ENCODE assay signal across 9 cellular contexts in the genomic region with DNA sequence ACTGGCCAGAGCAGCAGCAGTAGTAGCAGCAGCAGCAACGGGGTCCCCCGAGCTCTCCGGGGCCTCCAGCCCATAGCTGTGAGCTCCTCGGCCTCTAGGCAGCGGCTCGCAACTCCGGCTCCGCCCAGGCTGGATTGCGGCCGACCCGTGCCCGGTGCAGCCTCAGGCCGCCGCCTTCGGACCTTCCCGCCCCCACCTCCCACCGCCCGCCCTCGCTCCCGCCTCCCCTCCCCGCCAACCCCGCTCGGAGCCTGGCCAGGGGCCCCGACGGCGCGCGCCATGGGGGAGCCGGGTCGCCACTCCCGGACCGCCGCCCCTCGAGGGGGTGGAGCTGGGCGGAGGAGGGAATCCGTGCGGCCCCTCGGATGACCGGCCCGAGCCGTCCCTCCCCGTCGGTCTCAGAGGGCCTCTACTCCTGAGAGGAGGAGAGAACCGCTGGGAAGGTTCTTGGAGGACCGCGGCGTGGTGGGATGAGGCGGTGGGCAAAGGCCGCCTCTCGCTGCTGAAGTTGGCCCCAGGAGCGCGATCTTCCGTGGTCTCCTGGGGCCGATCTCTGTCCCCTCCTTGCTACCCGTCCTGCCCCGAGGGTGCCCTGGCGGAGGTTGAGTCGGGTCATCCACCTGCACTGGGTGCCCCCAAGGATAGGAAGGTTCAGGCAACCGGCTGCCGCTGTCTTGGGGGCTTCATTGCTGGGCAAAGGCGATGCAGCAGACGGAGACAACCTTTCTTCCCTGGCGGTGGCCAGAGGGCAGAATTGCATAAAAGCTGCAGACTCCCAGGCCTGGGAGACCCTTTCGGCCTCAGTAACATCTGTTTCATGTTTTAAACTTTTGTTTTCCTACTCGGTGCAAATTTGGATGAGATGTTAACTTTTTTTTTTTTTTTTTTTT. TPM values are rescaled to one million over a fixed set of nuclear protein-coding genes. Genes with fewer than 3 reads are reported as not detected.
DNase-seq lines count a peak whose midpoint lies in the region; ATAC-seq and TF ChIP-seq lines count a peak whose summit lies in the region.
"Had no signal": no experiment of that assay in that cellular context is flagged by ENCODE, and none has a peak within 500 bp of the region (broad histone marks: within the 10 kb centered on the region; RNA-seq: fewer than 3 reads in every experiment).

Gene ADAM33, minus strand, starts transcription at position 80 of the 890 bp plus-strand sequence. Its CDS starts 6 bp downstream, at position 74.

- H3K36me3 ChIP-seq in SK-N-SH (replicated peaks in 1 of 2; ENCODE audit: control insufficient read depth in 1 of 2, insufficient read depth in 2 of 2, low read length in 1 of 2) (no peaks in the 10 kb centered on the region), muscle layer of duodenum (ENCODE audit: control insufficient read depth in 1 of 2, insufficient read depth in 2 of 2, low read length in 2 of 2) (no peaks in the 10 kb centered on the region), vagina (no peaks in the 10 kb centered on the region)

- CTCF ChIA-PET in SK-N-SH (lab: Yijun Ruan, JAX), result interaction anchor here (0.7 to 18.7 kb wide), 3 partner anchors 16 to 68 kb away, joined by 3 to 301 read pairs (median 3); partner anchors contain the start of gene SIGLEC1

- H3K27ac Mint-ChIP-seq in activated CD4-positive, alpha-beta T cell treated with anti-CD3 and anti-CD28 coated beads, Interleukin-2, amount 10 ng/mL, durations not matched to agents 24 days and 14 days, result no peak within 1 kb of the TSS

- peaks cover 15 to 20% of the 10 kb centered on the region in 2 experiments; a peak in 2 of 4 replicates for H3K4me1 ChIP-seq in SK-N-SH (ENCODE audit: control insufficient read depth in 1 of 2, insufficient read depth in 2 of 2, low read depth in 1 of 2, low read length in 1 of 2)
- H3K4me1 ChIP-seq in muscle layer of duodenum (ENCODE audit: control insufficient read depth in 1 of 2, insufficient read depth in 2 of 2, low read length in 2 of 2), result peaks cover 20 to 52% of the 10 kb centered on the region in 2 donors
- H3K4me1 ChIP-seq in vagina, result peaks cover 39% of the 10 kb centered on the region

- no peak within 1 kb of the TSS for H3K4me3 Mint-ChIP-seq in activated CD4-positive, alpha-beta T cell treated with anti-CD3 and anti-CD28 coated beads, Interleukin-2, amount 10 ng/mL, durations not matched to agents 24 days and 14 days

- H3K4me3 ChIP-seq in SK-N-SH (ENCODE audit: low read depth in 2 of 2, low read length in 1 of 2) (peak within 1 kb of the TSS in 1 of 2 experiments; percentile 33; a peak in 1 of 4 replicates), fibroblast of pulmonary artery (replicated peaks; ENCODE audit: low read depth, low read length) (peak within 1 kb of the TSS; percentile 51), muscle layer of duodenum (ENCODE audit: low read depth in 1 of 2, low read length in 2 of 2) (peak within 1 kb of the TSS; percentile 57 to 75), vagina (peak within 1 kb of the TSS; percentile 57 to 74)

- POLR2A ChIA-PET in SK-N-SH (lab: Yijun Ruan, JAX), result no interaction called here

- H3K4me1 Mint-ChIP-seq in activated CD4-positive, alpha-beta T cell treated with anti-CD3 and anti-CD28 coated beads, Interleukin-2, amount 10 ng/mL, durations not matched to agents 24 days and 14 days, result no peaks in the 10 kb centered on the region

- H2AFZ ChIP-seq in SK-N-SH (ENCODE audit: low read depth), result 0 out of 2 replicates have a peak within 1 kb of the TSS, but pooled peaks have one; percentile 29

- DNase-seq in SK-N-SH (peak; percentile 63), fibroblast of pulmonary artery (ENCODE audit: low read depth) (no peak), vagina (ENCODE audit: extremely low spot score in 2 of 2) (no peak), superior temporal gyrus (ENCODE audit: extremely low spot score) (no peak)
- DNase-seq in activated CD4-positive, alpha-beta T cell treated with anti-CD3 and anti-CD28 coated beads, Interleukin-2, amount 10 ng/mL, durations not matched to agents 24 days and 14 days, result no peak
- DNase-seq: activated effector memory CD4-positive, alpha-beta T cell treated with Interleukin-2 at 50 U/mL for 16 hours had no signal

- no peak within 1 kb of the TSS for H3K9ac ChIP-seq in SK-N-SH

- H3K9me3 ChIP-seq in SK-N-SH, result no peaks in the 10 kb centered on the region
- no peaks in the 10 kb centered on the region for H3K9me3 ChIP-seq in muscle layer of duodenum (ENCODE audit: control insufficient read depth in 1 of 2, low read length in 2 of 2)
- H3K9me3 ChIP-seq in vagina, result no peaks in the 10 kb centered on the region

- TF ChIP-seq EP300 in SK-N-SH (IDR thresholded peaks at IDR 0.05; ENCODE audit: borderline replicate concordance in 1 of 2, low read depth in 1 of 2, low read length in 1 of 2), result no peak

- ATAC-seq in SK-N-SH treated with all-trans-retinoic acid at 6 μM for 48 hours, result no peak
- no peak for ATAC-seq in HG02678 (IDR thresholded peaks at IDR 0.05; ENCODE audit: unreplicated experiment)

- no peaks in the 10 kb centered on the region for H3F3A ChIP-seq in SK-N-SH (replicated peaks; ENCODE audit: insufficient read depth)

- TF ChIP-seq RAD21 in SK-N-SH (IDR thresholded peaks at IDR 0.05; ENCODE audit: low read length), result no peak

- no peak for TF ChIP-seq CTCF in SK-N-SH (IDR thresholded peaks at IDR 0.05)
- no peak for TF ChIP-seq CTCF in fibroblast of pulmonary artery (IDR thresholded peaks at IDR 0.05; ENCODE audit: low read length, missing control alignments)
- TF ChIP-seq CTCF in vagina (IDR thresholded peaks at IDR 0.05), result no peak

- no peaks in the 10 kb centered on the region for H3K36me3 Mint-ChIP-seq in activated CD4-positive, alpha-beta T cell treated with anti-CD3 and anti-CD28 coated beads, Interleukin-2, amount 10 ng/mL, durations not matched to agents 24 days and 14 days (ENCODE audit: low read depth)

- intact Hi-C loops in vagina (cut with DNase I), result no loop called here
- intact Hi-C loops in activated CD4-positive, alpha-beta T cell treated with anti-CD3 and anti-CD28 coated beads, Interleukin-2, amount 10 ng/mL, durations not matched to agents 24 days and 14 days (cut with micrococcal nuclease), result no loop called here

- peaks cover 51% of the 10 kb centered on the region for H3K27me3 Mint-ChIP-seq in activated CD4-positive, alpha-beta T cell treated with anti-CD3 and anti-CD28 coated beads, Interleukin-2, amount 10 ng/mL, durations not matched to agents 24 days and 14 days

- no peaks in the 10 kb centered on the region for H3K9me2 ChIP-seq in SK-N-SH

- H4K20me1 ChIP-seq in SK-N-SH (ENCODE audit: insufficient read depth), result no peaks in the 10 kb centered on the region

- no peaks in the 10 kb centered on the region for H3K79me2 ChIP-seq in SK-N-SH (ENCODE audit: insufficient read depth)

- H3K27ac ChIP-seq in SK-N-SH (ENCODE audit: low read depth in 2 of 2, low read length in 1 of 2), result no peak within 1 kb of the TSS
- peak within 1 kb of the TSS; percentile 76 for H3K27ac ChIP-seq in muscle layer of duodenum (ENCODE audit: low read length)
- H3K27ac ChIP-seq in vagina, result peak within 1 kb of the TSS; percentile 89

- H3K27me3 ChIP-seq in SK-N-SH (ENCODE audit: insufficient read depth) (no peaks in the 10 kb centered on the region), muscle layer of duodenum (ENCODE audit: low read depth, low read length) (no peaks in the 10 kb centered on the region), vagina (no peaks in the 10 kb centered on the region)

- H3K4me2 ChIP-seq in SK-N-SH, result 0 out of 2 replicates have a peak within 1 kb of the TSS, but pooled peaks have one; percentile 52

- peak in 1 of 2 donors; percentile 50 for TF ChIP-seq POLR2A in vagina (IDR thresholded peaks at IDR 0.05)

- WGBS in SK-N-SH (ENCODE audit: low lambda C conversion rate), result 49% methylated on average over 33 of the region's 65 CpGs

- H3K9me3 Mint-ChIP-seq in activated CD4-positive, alpha-beta T cell treated with anti-CD3 and anti-CD28 coated beads, Interleukin-2, amount 10 ng/mL, durations not matched to agents 24 days and 14 days, result no peaks in the 10 kb centered on the region

TF ChIP-seq in SK-N-SH, 30 proteins besides CTCF, POLR2A, EP300 and RAD21 (continues in another document):
- no peak for TF ChIP-seq FOSL2 (IDR thresholded peaks at IDR 0.05; ENCODE audit: borderline replicate concordance, low read depth)

TF ChIP-seq in SK-N-SH treated with all-trans-retinoic acid at 6 μM for 48 hours, 23 proteins besides CTCF, POLR2A, EP300 and RAD21:
- TF ChIP-seq CSDC2 (CRISPR knock-in tag; IDR thresholded peaks at IDR 0.05) (no peak), ISL1 (CRISPR knock-in tag; IDR thresholded peaks at IDR 0.05) (no peak), TCF4 (CRISPR knock-in tag; IDR thresholded peaks at IDR 0.05; ENCODE audit: borderline replicate concordance) (no peak), GLIS3 (CRISPR knock-in tag; IDR thresholded peaks at IDR 0.05) (no peak), OSR1 (CRISPR knock-in tag; IDR thresholded peaks at IDR 0.05) (no peak)
TF ChIP-seq in SK-N-SH treated with all-trans-retinoic acid at 6 μM for 48 hours: peak in this region for 0.

RNA-seq across cellular contexts. Expression of gene ADAM33, which starts in this region (rescaled TPM):
- polyA plus RNA-seq in SK-N-SH (2012; rRNA removed), result 4.8 and 5.0 TPM in 2 replicates
- polyA plus RNA-seq in SK-N-SH (2012; cell fraction: cytosol; rRNA removed), result 0.53 and 0.87 TPM in 2 replicates
- 33.0 and 43.2 TPM in 2 replicates for polyA plus RNA-seq in SK-N-SH (2012; cell fraction: nucleus; rRNA removed)
- 119 TPM for total RNA-seq in vagina
- not detected in 2 replicates for total RNA-seq in activated CD4-positive, alpha-beta T cell treated with anti-CD3 and anti-CD28 coated beads, Interleukin-2, amount 10 ng/mL, durations not matched to agents 24 days and 14 days

Comparison
In these comparisons a context has a peak if more than half of its experiments do, and no peak if none do; other contexts are left out.
1. RNA of gene ADAM33 (total RNA-seq): 119 TPM in vagina (single experiment); not detected in activated CD4-positive, alpha-beta T cell treated with anti-CD3 and anti-CD28 coated beads, Interleukin-2, amount 10 ng/mL, durations not matched to agents 24 days and 14 days; every median in the first group is over 100 times any median in the second.
2. H3K27ac ChIP-seq: peak in muscle layer of duodenum (single experiment) and vagina (single experiment); none in SK-N-SH (0 of 2).